ENCODE assay signal across 9 cellular contexts in the genomic region with DNA sequence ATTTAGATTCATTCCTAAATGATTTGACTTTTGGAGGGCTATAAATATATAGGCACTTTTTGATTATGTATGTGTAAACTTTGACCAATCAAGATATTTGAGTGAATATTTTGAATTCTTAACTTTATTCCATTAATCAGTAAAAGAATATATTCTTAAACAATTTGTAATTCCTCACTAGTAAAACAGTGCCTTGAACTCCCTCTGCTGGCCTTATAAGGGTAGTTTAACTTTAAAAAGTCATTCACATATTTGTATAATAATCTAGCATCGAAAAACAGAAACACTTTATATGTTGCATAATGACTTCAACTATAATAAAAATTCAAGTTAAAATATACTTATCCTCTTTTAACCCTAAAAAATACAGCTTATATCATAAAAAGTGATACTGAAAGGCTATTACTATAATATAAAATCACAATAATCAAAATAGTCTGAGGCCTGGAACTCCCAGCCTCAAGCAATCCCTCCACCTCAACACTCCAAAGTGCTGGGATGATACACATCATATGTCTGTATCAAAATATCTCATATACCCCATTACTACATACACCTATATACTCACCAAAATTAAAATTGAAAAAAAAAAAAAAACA. TPM values are rescaled to one million over a fixed set of nuclear protein-coding genes. Genes with fewer than 3 reads are reported as not detected.
DNase-seq lines count a peak whose midpoint lies in the region; ATAC-seq and TF ChIP-seq lines count a peak whose summit lies in the region.
"Had no signal": no experiment of that assay in that cellular context is flagged by ENCODE, and none has a peak within 500 bp of the region (broad histone marks: within the 10 kb centered on the region; RNA-seq: fewer than 3 reads in every experiment).

No MANE protein-coding gene starts in this region.

- H3K27me3 Mint-ChIP-seq in osteocyte (ENCODE audit: unreplicated experiment) = peaks cover 28% of the 10 kb centered on the region

- TF ChIP-seq CTCF in coronary artery (IDR thresholded peaks at IDR 0.05) (peak; percentile 18), osteocyte (IDR thresholded peaks at IDR 0.05) (peak; percentile 62), WERI-Rb-1 (IDR thresholded peaks at IDR 0.05; ENCODE audit: low read depth, low read length) (no peak), GM20000 (IDR thresholded peaks at IDR 0.05; ENCODE audit: extremely low read depth, missing control alignments) (no peak)

- no peaks in the 10 kb centered on the region for H3K36me3 ChIP-seq in WERI-Rb-1
- H3K36me3 ChIP-seq: neutrophil had no signal

- ATAC-seq in HG02759 (IDR thresholded peaks at IDR 0.05; ENCODE audit: unreplicated experiment) = peak; percentile 39

- no peaks in the 10 kb centered on the region for H3K9me3 ChIP-seq in WERI-Rb-1 (ENCODE audit: severe bottlenecking)
- H3K9me3 ChIP-seq: neutrophil had no signal

- peak; percentile 20 for DNase-seq in EH (ENCODE audit: low read depth)
- DNase-seq in NCI-H460 (ENCODE audit: extremely low read depth, low read depth) = peak; percentile 27
- no peak for DNase-seq in coronary artery (ENCODE audit: low spot score)
- DNase-seq in osteocyte (ENCODE audit: extremely low spot score, unreplicated experiment) = no peak
- DNase-seq in activated CD4-positive, CD25-positive, alpha-beta regulatory T cell (lab: John Stamatoyannopoulos, UW) = no peak
- no peak for DNase-seq in WERI-Rb-1
- no peak for DNase-seq in GM20000 (ENCODE audit: low spot score)

- H3K4me3 ChIP-seq in coronary artery (no peak overlapping the region), WERI-Rb-1 (ENCODE audit: low read depth, low read length) (no peak overlapping the region)

- no peak overlapping the region for H3K4me3 Mint-ChIP-seq in osteocyte (ENCODE audit: unreplicated experiment)

- no peak overlapping the region for H3K27ac ChIP-seq in coronary artery
- H3K27ac ChIP-seq in WERI-Rb-1 = no peak overlapping the region
- H3K27ac ChIP-seq: neutrophil had no signal

- no peaks in the 10 kb centered on the region for H3K4me1 Mint-ChIP-seq in osteocyte (ENCODE audit: unreplicated experiment)

- H3K9me3 Mint-ChIP-seq in osteocyte (ENCODE audit: unreplicated experiment) = no peaks in the 10 kb centered on the region

- no peaks in the 10 kb centered on the region for H3K36me3 Mint-ChIP-seq in osteocyte (ENCODE audit: unreplicated experiment)

- H3K27me3 ChIP-seq in WERI-Rb-1 (ENCODE audit: insufficient read depth, low read depth, severe bottlenecking) = no peaks in the 10 kb centered on the region

- H3K27ac Mint-ChIP-seq in osteocyte (ENCODE audit: unreplicated experiment) = no peak overlapping the region

RNA-seq across cellular contexts. Expression of a gene that starts 31.2 kb away (rescaled TPM):
- 135 and 141 TPM in 2 replicates for total RNA-seq in NCI-H460 (2014; rRNA removed; shearing (Covaris generic))
- 110 and 125 TPM in 2 replicates for polyA plus RNA-seq in NCI-H460 (2014; cell fraction: nucleus; rRNA removed)
- total RNA-seq in osteocyte = 32.1 and 33.2 TPM in 2 replicates

RNA-seq across cellular contexts. Expression of a gene that starts 31.3 kb away (rescaled TPM):
- 3.4 and 6.3 TPM in 2 replicates for total RNA-seq in NCI-H460 (2014; rRNA removed; shearing (Covaris generic))
- polyA plus RNA-seq in NCI-H460 (2014; cell fraction: nucleus; rRNA removed) = 5.0 and 13.3 TPM in 2 replicates
- 8.8 and 9.2 TPM in 2 replicates for total RNA-seq in osteocyte

Comparison
In these comparisons a context has a peak if more than half of its experiments do, and no peak if none do; other contexts are left out.
1. DNase-seq: peak in EH (single experiment) and NCI-H460 (single experiment); none in coronary artery (single experiment), osteocyte (single experiment), activated CD4-positive, CD25-positive, alpha-beta regulatory T cell (0 of 4), WERI-Rb-1 (single experiment) and GM20000 (single experiment).
2. CTCF ChIP-seq: peak in coronary artery (single experiment) and osteocyte (single experiment); none in WERI-Rb-1 (single experiment) and GM20000 (single experiment).